In genomic region chr6:68779366-68779765, GRCh38 we compare ENCODE assay signal across 27 cellular contexts.
"Had no signal": no experiment of that assay in that cellular context is flagged by ENCODE, and none has a peak within 500 bp of the region (broad histone marks: within the 10 kb centered on the region; RNA-seq: fewer than 3 reads in every experiment).

No MANE protein-coding gene starts in this region.

- H3K4me3 ChIP-seq: heart right ventricle, left lung, lower lobe of right lung, mucosa of descending colon, pancreas, right atrium auricular region, smooth muscle cell, stomach, testis, uterus had no signal

- H3K27me3 Mint-ChIP-seq: activated CD4-positive, alpha-beta memory T cell treated with anti-CD3 and anti-CD28 coated beads, Interleukin-2, amount 10 ng/mL, durations not matched to agents 7 days and 5 days; activated CD4-positive, alpha-beta T cell treated with anti-CD3 and anti-CD28 coated beads, Interleukin-2, amount 10 ng/mL, durations not matched to agents 7 days and 5 days; activated T-cell treated with anti-CD3 and anti-CD28 coated beads, Interleukin-2, amount 50 U/mL, for 24 hours; activated T-helper 17 cell treated with anti-CD3 and anti-CD28 coated beads, Interleukin-2, amount 50 U/mL, for 72 hours; natural killer cell treated with Interleukin-12 subunit alpha and Interleukin-12 subunit beta and Interleukin-15 and Interleukin-18, amount 100 ng/mL, for 72 hours; stimulated activated naive B cell treated with anti-CD40 and anti-IgM and Interleukin-4, amounts not matched to agents 10 μg/mL and 1 μg/mL and 100 μg/mL, for 72 hours; T-helper 17 cell had no signal

- H3K27me3 ChIP-seq: heart right ventricle, left lung, pancreas, right atrium auricular region, stomach, testis, uterus had no signal

- H3K27ac Mint-ChIP-seq: activated CD4-positive, alpha-beta memory T cell treated with anti-CD3 and anti-CD28 coated beads, Interleukin-2, amount 10 ng/mL, durations not matched to agents 7 days and 5 days; activated CD4-positive, alpha-beta T cell treated with anti-CD3 and anti-CD28 coated beads, Interleukin-2, amount 10 ng/mL, durations not matched to agents 7 days and 5 days; activated T-cell treated with anti-CD3 and anti-CD28 coated beads, Interleukin-2, amount 50 U/mL, for 24 hours; activated T-helper 17 cell treated with anti-CD3 and anti-CD28 coated beads, Interleukin-2, amount 50 U/mL, for 72 hours; endodermal cell; natural killer cell treated with Interleukin-12 subunit alpha and Interleukin-12 subunit beta and Interleukin-15 and Interleukin-18, amount 100 ng/mL, for 72 hours; stimulated activated naive B cell treated with anti-CD40 and anti-IgM and Interleukin-4, amounts not matched to agents 10 μg/mL and 1 μg/mL and 100 μg/mL, for 72 hours; T-helper 17 cell had no signal

- DNase-seq: activated CD4-positive, alpha-beta memory T cell treated with anti-CD3 and anti-CD28 coated beads, Interleukin-2, amount 10 ng/mL, durations not matched to agents 7 days and 5 days; activated CD4-positive, alpha-beta T cell treated with anti-CD3 and anti-CD28 coated beads for 1 hour; activated CD4-positive, alpha-beta T cell treated with anti-CD3 and anti-CD28 coated beads, Interleukin-2, amount 10 ng/mL, durations not matched to agents 7 days and 5 days; activated CD8-positive, alpha-beta memory T cell treated with anti-CD3 and anti-CD28 coated beads, Interleukin-2, amount 50 U/mL, for 48 hours; activated gamma-delta T cell treated with Interleukin-2 at 50 U/mL for 16 hours; activated naive CD4-positive, alpha-beta T cell treated with anti-CD3 and anti-CD28 coated beads, Interleukin-2, amount 50 U/mL, for 16 hours; activated T-cell treated with anti-CD3 and anti-CD28 coated beads, Interleukin-2, amount 50 U/mL, for 24 hours; amniotic stem cell; left lung; lower lobe of right lung; mucosa of descending colon; pancreas; stimulated activated CD4-positive, alpha-beta T cell treated with anti-CD3 and anti-CD28 coated beads, Interleukin-1b, Interleukin-23, amount 100 ng/mL, for 48 hours; stimulated activated naive B cell treated with anti-CD40 and anti-IgM and Interleukin-4, amounts not matched to agents 10 μg/mL and 1 μg/mL and 100 μg/mL, for 72 hours; stomach; T-helper 17 cell; T1000; uterus had no signal

- H3K36me3 ChIP-seq: heart right ventricle, left lung, lower lobe of right lung, pancreas, right atrium auricular region, stomach, uterus had no signal

- H3K9me3 Mint-ChIP-seq: activated CD4-positive, alpha-beta memory T cell treated with anti-CD3 and anti-CD28 coated beads, Interleukin-2, amount 10 ng/mL, durations not matched to agents 7 days and 5 days; activated CD4-positive, alpha-beta T cell treated with anti-CD3 and anti-CD28 coated beads, Interleukin-2, amount 10 ng/mL, durations not matched to agents 7 days and 5 days; activated T-cell treated with anti-CD3 and anti-CD28 coated beads, Interleukin-2, amount 50 U/mL, for 24 hours; endodermal cell had no signal

- H3K27ac ChIP-seq: coronary artery, heart right ventricle, left lung, lower lobe of right lung, pancreas, right atrium auricular region, stomach, testis, uterus had no signal

- H3K4me3 Mint-ChIP-seq: activated CD4-positive, alpha-beta memory T cell treated with anti-CD3 and anti-CD28 coated beads, Interleukin-2, amount 10 ng/mL, durations not matched to agents 7 days and 5 days; activated CD4-positive, alpha-beta T cell treated with anti-CD3 and anti-CD28 coated beads, Interleukin-2, amount 10 ng/mL, durations not matched to agents 7 days and 5 days; activated T-cell treated with anti-CD3 and anti-CD28 coated beads, Interleukin-2, amount 50 U/mL, for 24 hours; activated T-helper 17 cell treated with anti-CD3 and anti-CD28 coated beads, Interleukin-2, amount 50 U/mL, for 72 hours; endodermal cell; natural killer cell treated with Interleukin-12 subunit alpha and Interleukin-12 subunit beta and Interleukin-15 and Interleukin-18, amount 100 ng/mL, for 72 hours; stimulated activated naive B cell treated with anti-CD40 and anti-IgM and Interleukin-4, amounts not matched to agents 10 μg/mL and 1 μg/mL and 100 μg/mL, for 72 hours; T-helper 17 cell had no signal

- H3K9me3 ChIP-seq: heart right ventricle, left lung, lower lobe of right lung, mucosa of descending colon, pancreas, right atrium auricular region, stomach, testis, uterus had no signal

- H3K4me1 Mint-ChIP-seq: activated CD4-positive, alpha-beta memory T cell treated with anti-CD3 and anti-CD28 coated beads, Interleukin-2, amount 10 ng/mL, durations not matched to agents 7 days and 5 days; activated CD4-positive, alpha-beta T cell treated with anti-CD3 and anti-CD28 coated beads, Interleukin-2, amount 10 ng/mL, durations not matched to agents 7 days and 5 days; activated T-helper 17 cell treated with anti-CD3 and anti-CD28 coated beads, Interleukin-2, amount 50 U/mL, for 72 hours; stimulated activated naive B cell treated with anti-CD40 and anti-IgM and Interleukin-4, amounts not matched to agents 10 μg/mL and 1 μg/mL and 100 μg/mL, for 72 hours; T-helper 17 cell had no signal

- H3K36me3 Mint-ChIP-seq: natural killer cell treated with Interleukin-12 subunit alpha and Interleukin-12 subunit beta and Interleukin-15 and Interleukin-18, amount 100 ng/mL, for 72 hours; stimulated activated naive B cell treated with anti-CD40 and anti-IgM and Interleukin-4, amounts not matched to agents 10 μg/mL and 1 μg/mL and 100 μg/mL, for 72 hours had no signal

- H3K4me2 ChIP-seq: smooth muscle cell had no signal

- H3K4me1 ChIP-seq: left lung, lower lobe of right lung, pancreas, right atrium auricular region, testis, uterus had no signal

- ATAC-seq: activated T-helper 17 cell treated with anti-CD3 and anti-CD28 coated beads, Interleukin-2, amount 50 U/mL, for 72 hours; esophagus mucosa; mucosa of descending colon; natural killer cell treated with Interleukin-12 subunit alpha and Interleukin-12 subunit beta and Interleukin-15 and Interleukin-18, amount 100 ng/mL, for 72 hours; T-helper 17 cell had no signal
